Comparison of ENCODE assay signal across 9 cellular contexts in genomic region chr17:29115906-29116651, GRCh38.
A peak's percentile ranks its signal among the peaks of the same experiment; 100 is the strongest.
DNase-seq lines count a peak whose midpoint lies in the region; ATAC-seq, FAIRE-seq and TF ChIP-seq lines count a peak whose summit lies in the region.
"Had no signal": no experiment of that assay in that cellular context is flagged by ENCODE, and none has a peak within 500 bp of the region (broad histone marks: within the 10 kb centered on the region; RNA-seq: fewer than 3 reads in every experiment).

No MANE protein-coding gene starts in this region.

- 58 to 61% methylated on average over 6 to 12 of the region's 15 CpGs for whole genome bisulfite sequencing in gastroesophageal sphincter (ENCODE audit: low coverage in 1 of 2), 2 donors

- no peak for TF ChIP-seq EP300 in gastroesophageal sphincter (IDR thresholded peaks at IDR 0.05)

- no peaks in the 10 kb centered on the region for H3K9me3 ChIP-seq in gastroesophageal sphincter

- no peaks in the 10 kb centered on the region for H3K27me3 ChIP-seq in gastroesophageal sphincter

- H3K27ac ChIP-seq in gastroesophageal sphincter: no peak overlapping the region
- H3K27ac ChIP-seq: epithelial cell of prostate had no signal

- no peak for FAIRE-seq in GM19239 (lab: Jason Lieb, UNC)

- H3K4me3 ChIP-seq in AG09309 (ENCODE audit: control insufficient read depth, low read depth, low read length): no peak overlapping the region
- H3K4me3 ChIP-seq in gastroesophageal sphincter: no peak overlapping the region

- DNase-seq in AG09309 (ENCODE audit: low read depth) (no peak), GM19239 (ENCODE audit: insufficient read length, low spot score) (peak; percentile 39), NCI-H510A treated with DMSO at 0.1 percent for 48 hours (lab: John Stamatoyannopoulos, UW) (peak; percentile 37)
- DNase-seq in activated CD8-positive, alpha-beta memory T cell treated with anti-CD3 and anti-CD28 coated beads for 48 hours (ENCODE audit: low read depth in 2 of 3, low spot score in 2 of 3): peak in 2 of 3 experiments; percentile 12 to 19
- DNase-seq in stimulated activated CD4-positive, alpha-beta T cell treated with anti-CD3 and anti-CD28 coated beads, Interleukin-4, amount 100 ng/mL, for 1 hour: peak; percentile 48

- peaks cover 0 to 35% (median 6%) of the 10 kb centered on the region in 3 donors for H3K4me1 ChIP-seq in gastroesophageal sphincter

- ATAC-seq in gastroesophageal sphincter (no peak), GM21447 (IDR thresholded peaks at IDR 0.05; ENCODE audit: unreplicated experiment) (no peak), HG03565 (IDR thresholded peaks at IDR 0.05; ENCODE audit: unreplicated experiment) (no peak)

- TF ChIP-seq CTCF in AG09309 (IDR thresholded peaks at IDR 0.05; ENCODE audit: control insufficient read depth, insufficient read depth, low read depth, low read length, missing control alignments) (peak; percentile 59), gastroesophageal sphincter (IDR thresholded peaks at IDR 0.05) (peak in 3 of 4 experiments; percentile 13 to 35 (median 19))

- no peak for TF ChIP-seq POLR2A in gastroesophageal sphincter (IDR thresholded peaks at IDR 0.05)

- H3K36me3 ChIP-seq in gastroesophageal sphincter: peaks cover 0 to 88% of the 10 kb centered on the region in 2 donors
